Comparison of ENCODE assay signal across 30 cellular contexts in the genomic region with DNA sequence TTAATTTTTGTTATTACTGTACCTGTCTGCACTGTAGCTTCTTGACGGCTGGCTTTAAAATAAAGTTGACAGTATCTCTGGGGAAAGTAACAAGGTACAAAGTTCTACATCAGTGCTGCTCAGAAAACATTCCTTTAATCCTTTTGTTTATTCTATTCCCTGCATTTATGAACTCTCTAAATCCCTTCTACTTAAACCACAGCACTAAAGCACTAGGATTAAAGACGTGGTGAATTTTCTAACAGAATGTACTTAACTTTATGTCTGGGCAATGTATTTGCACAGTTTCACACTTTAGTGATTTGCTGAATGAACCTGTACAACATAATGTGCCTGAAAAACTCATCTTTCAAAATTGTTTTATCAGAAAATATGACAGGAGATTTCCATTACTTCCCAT. TPM values are rescaled to one million over a fixed set of nuclear protein-coding genes. Genes with fewer than 3 reads are reported as not detected.
A peak's percentile ranks its signal among the peaks of the same experiment; 100 is the strongest.
DNase-seq lines count a peak whose midpoint lies in the region; ATAC-seq, FAIRE-seq and TF ChIP-seq lines count a peak whose summit lies in the region.
"Had no signal": no experiment of that assay in that cellular context is flagged by ENCODE, and none has a peak within 500 bp of the region (broad histone marks: within the 10 kb centered on the region; RNA-seq: fewer than 3 reads in every experiment).

No MANE protein-coding gene starts in this region.

- no peak overlapping the region for H4K5ac ChIP-seq in IMR-90 (ENCODE audit: low read depth, low read length)

- H3K79me1 ChIP-seq in IMR-90 (ENCODE audit: low read depth in 1 of 2, low read length in 2 of 2): peaks cover 5 to 45% of the 10 kb centered on the region in 2 experiments

- H2BK5ac ChIP-seq in IMR-90 (ENCODE audit: low read depth, low read length, poor library complexity, severe bottlenecking): no peak overlapping the region

- WGBS in IMR-90 (ENCODE audit: extremely low coverage in 2 of 2, insufficient read length in 1 of 2), 2 experiments: no CpG with 5 or more reads among the region's 2 CpGs
- WGBS in stomach, 5 donors: 22 to 37% (median 28%) methylated on average over 2 of the region's 2 CpGs

- no peak overlapping the region for H3K27ac Mint-ChIP-seq in MCF 10A (ENCODE audit: low read depth, unreplicated experiment)
- H3K27ac Mint-ChIP-seq: activated naive CD8-positive, alpha-beta T cell; activated T-cell treated with anti-CD3 and anti-CD28 coated beads, Interleukin-2, amount 50 U/mL, for 24 hours had no signal

- no peak overlapping the region for H2BK20ac ChIP-seq in IMR-90 (ENCODE audit: low read depth, low read length)

- H3K23ac ChIP-seq in IMR-90 (ENCODE audit: low read depth, low read length): no peak overlapping the region

- H3K36me3 ChIP-seq in IMR-90 (ENCODE audit: control insufficient read depth, insufficient read depth, low read length) (peaks cover 4% of the 10 kb centered on the region), mucosa of descending colon (ENCODE audit: low read depth) (no peaks in the 10 kb centered on the region), stomach (no peaks in the 10 kb centered on the region)
- H3K36me3 ChIP-seq: pancreas, right lobe of liver had no signal

- TF ChIP-seq EP300 in stomach (IDR thresholded peaks at IDR 0.05): no peak

- H2AK5ac ChIP-seq in IMR-90 (ENCODE audit: low read depth, low read length): no peak overlapping the region

- H3K9ac ChIP-seq in IMR-90 (ENCODE audit: low read depth, low read length): no peak overlapping the region
- H3K9ac ChIP-seq: SK-N-SH had no signal

- no peak overlapping the region for H3K18ac ChIP-seq in IMR-90 (ENCODE audit: low read depth, low read length)

- no peak overlapping the region for H3K4me3 Mint-ChIP-seq in MCF 10A (ENCODE audit: unreplicated experiment)
- H3K4me3 Mint-ChIP-seq: activated naive CD8-positive, alpha-beta T cell; activated T-cell treated with anti-CD3 and anti-CD28 coated beads, Interleukin-2, amount 50 U/mL, for 24 hours; neural crest cell had no signal

- no peak for TF ChIP-seq RAD21 in IMR-90 (IDR thresholded peaks at IDR 0.05; ENCODE audit: low read length)

- no peak overlapping the region for H4K91ac ChIP-seq in IMR-90 (ENCODE audit: insufficient read depth, low read depth, low read length)

- H3K9me3 Mint-ChIP-seq in MCF 10A (ENCODE audit: unreplicated experiment): no peaks in the 10 kb centered on the region
- H3K9me3 Mint-ChIP-seq: activated T-cell treated with anti-CD3 and anti-CD28 coated beads, Interleukin-2, amount 50 U/mL, for 24 hours; neural crest cell had no signal

- DNase-seq in IMR-90: no peak
- DNase-seq in mucosa of descending colon: no peak
- no peak for DNase-seq in stomach
- no peak for DNase-seq in NCI-H2029 (lab: John Stamatoyannopoulos, UW)
- no peak for DNase-seq in MCF 10A (ENCODE audit: unreplicated experiment)
- no peak for DNase-seq in NCI-H1105 treated with DMSO at 0.1 percent for 48 hours (lab: John Stamatoyannopoulos, UW)
- DNase-seq in foreskin melanocyte: no peak
- DNase-seq: activated CD4-positive, CD25-positive, alpha-beta regulatory T cell; activated effector memory CD4-positive, alpha-beta T cell treated with anti-CD3 and anti-CD28 coated beads, Interleukin-2, amount 50 U/mL, for 16 hours; activated T-cell treated with anti-CD3 and anti-CD28 coated beads, Interleukin-2, amount 50 U/mL, for 24 hours; anterior cingulate cortex; C1 segment of cervical spinal cord; effector memory CD4-positive, alpha-beta T cell; heart right ventricle; kidney glomerular epithelial cell; NCI-H1092; NCI-H1694 treated with DMSO at 0.1 percent for 48 hours; OCI-M1; right lobe of liver; SK-N-SH; stimulated activated CD4-positive, alpha-beta T cell treated with anti-CD3 and anti-CD28 coated beads, Interleukin-4, amount 100 ng/mL, for 24 hours; trophoblast cell had no signal

- ATAC-seq in IMR-90 (ENCODE audit: low read depth) (0 out of 2 replicates have a peak, but pooled peaks have one; percentile 19), mucosa of descending colon (peak; percentile 32)
- ATAC-seq: heart right ventricle had no signal

- H3K27ac ChIP-seq in IMR-90 (ENCODE audit: insufficient read depth, low read length) (no peak overlapping the region), stomach (peak overlapping the region in 3 of 5 donors; percentile 9 to 47 (median 11))
- H3K27ac ChIP-seq: coronary artery, pancreas, right lobe of liver had no signal

- H3K14ac ChIP-seq in IMR-90 (replicated peaks; ENCODE audit: low read depth, low read length): no peak overlapping the region

- peaks cover 18% of the 10 kb centered on the region for H3K36me3 Mint-ChIP-seq in MCF 10A (ENCODE audit: insufficient read depth, unreplicated experiment)
- H3K36me3 Mint-ChIP-seq: activated naive CD8-positive, alpha-beta T cell had no signal

- 0 out of 2 replicates have a peak, but pooled peaks cover 7% of the 10 kb centered on the region for H4K20me1 ChIP-seq in IMR-90 (ENCODE audit: insufficient read depth, low read length)

- H2BK15ac ChIP-seq in IMR-90 (ENCODE audit: low read depth, low read length): no peak overlapping the region

- in situ Hi-C loops in IMR-90 (cut with MboI; ENCODE audit: low sequenced_read_pairs): no loop called here

- dilution Hi-C loops in IMR-90 (cut with HindIII; ENCODE audit: low sequenced_read_pairs, unreplicated experiment): no loop called here

- POLR2A ChIA-PET in IMR-90 (lab: Charles Lee; ENCODE audit: unreplicated experiment) (no interaction called here), MCF 10A (lab: Yijun Ruan, JAX) (interaction anchor here (1.2 kb wide), 1 partner anchor 32 kb away, joined by 3 read pairs; no protein-coding TSS in a partner anchor)

- no peak for TF ChIP-seq POLR2A in IMR-90 (IDR thresholded peaks at IDR 0.05; ENCODE audit: low read depth, low read length)
- TF ChIP-seq POLR2A in stomach (IDR thresholded peaks at IDR 0.05): no peak

- FAIRE-seq in colon (lab: Jason Lieb, UNC): peak; percentile 33
- FAIRE-seq: bronchial epithelial cell, G401.6, pancreas had no signal

- H2BK120ac ChIP-seq in IMR-90 (ENCODE audit: low read depth, low read length): no peak overlapping the region

- H2AK9ac ChIP-seq in IMR-90 (replicated peaks; ENCODE audit: low read depth, low read length, poor library complexity): no peak overlapping the region

- peaks cover 13% of the 10 kb centered on the region for H3K4me1 Mint-ChIP-seq in MCF 10A (ENCODE audit: insufficient read depth, unreplicated experiment)

- H3K27me3 Mint-ChIP-seq in MCF 10A (ENCODE audit: insufficient read depth, unreplicated experiment): no peaks in the 10 kb centered on the region

- CTCF ChIA-PET in IMR-90 (lab: Yijun Ruan, JAX): no interaction called here
- CTCF ChIA-PET in MCF 10A (lab: Yijun Ruan, JAX): interaction anchor here (1.1 kb wide), 1 partner anchor 137 kb away, joined by 3 read pairs; no protein-coding TSS in a partner anchor

- H3K9me3 ChIP-seq in IMR-90 (ENCODE audit: control insufficient read depth, insufficient read depth, low read length) (no peaks in the 10 kb centered on the region), mucosa of descending colon (no peaks in the 10 kb centered on the region), stomach (no peaks in the 10 kb centered on the region)
- H3K9me3 ChIP-seq: heart right ventricle, pancreas, right lobe of liver, SK-N-SH had no signal

- BruUV-seq in IMR-90 (replicated peaks; lab: Mats Ljungman, UMichigan): no TSS peak
- no TSS peak for BruUV-seq in MCF 10A (replicated peaks; lab: Mats Ljungman, UMichigan)

- intact Hi-C loops in IMR-90 (cut with micrococcal nuclease): no loop called here
- intact Hi-C loops in mucosa of descending colon (cut with DNase I, micrococcal nuclease): loop anchor here in 1 of 2 donors (10.0 kb wide), 1 partner anchor 1090 kb away; no protein-coding TSS in a partner anchor
- intact Hi-C loops in stomach (cut with DNase I; ENCODE audit: low total_unique reads): no loop called here
- intact Hi-C loops in MCF 10A (cut with micrococcal nuclease): no loop called here

- peaks cover 13% of the 10 kb centered on the region; the same call in 1 of the 2 replicates for H3K9me1 ChIP-seq in IMR-90 (ENCODE audit: insufficient read depth, low read length)

- no peak for TF ChIP-seq CTCF in IMR-90 (conservative IDR thresholded peaks at IDR 0.05; ENCODE audit: low read depth, low read length)
- no peak for TF ChIP-seq CTCF in mucosa of descending colon (IDR thresholded peaks at IDR 0.05)
- TF ChIP-seq CTCF in stomach (IDR thresholded peaks at IDR 0.05): no peak
- TF ChIP-seq CTCF in MCF 10A (IDR thresholded peaks at IDR 0.05; ENCODE audit: unreplicated experiment): no peak

- no peak overlapping the region for H2AFZ ChIP-seq in IMR-90 (replicated peaks; ENCODE audit: low read length, poor library complexity)

- H3K4me3 ChIP-seq in IMR-90 (ENCODE audit: insufficient read depth, low read depth, low read length): no peak overlapping the region
- no peak overlapping the region for H3K4me3 ChIP-seq in mucosa of descending colon
- H3K4me3 ChIP-seq in stomach: no peak overlapping the region
- H3K4me3 ChIP-seq: coronary artery, heart right ventricle, lung, pancreas, right lobe of liver had no signal

- H3K56ac ChIP-seq in IMR-90 (ENCODE audit: extremely low read depth, insufficient read depth, low read length): no peak overlapping the region

- H3K4me1 ChIP-seq in IMR-90 (ENCODE audit: control insufficient read depth, insufficient read depth, low read length) (peaks cover 14% of the 10 kb centered on the region), mucosa of descending colon (ENCODE audit: low read depth) (peaks cover 15% of the 10 kb centered on the region), stomach (peaks cover 11 to 54% (median 30%) of the 10 kb centered on the region in 4 donors)
- H3K4me1 ChIP-seq: right lobe of liver had no signal

- H3K4ac ChIP-seq in IMR-90 (ENCODE audit: low read depth, low read length): no peak overlapping the region

- H3K27me3 ChIP-seq in IMR-90 (ENCODE audit: control insufficient read depth, insufficient read depth, low read length) (no peaks in the 10 kb centered on the region), stomach (no peaks in the 10 kb centered on the region)
- H3K27me3 ChIP-seq: heart right ventricle, pancreas, right lobe of liver had no signal

- no peak overlapping the region for H3K4me2 ChIP-seq in IMR-90 (ENCODE audit: low read depth, low read length)
- H3K4me2 ChIP-seq: SK-N-SH had no signal

- no peak overlapping the region for H4K8ac ChIP-seq in IMR-90 (ENCODE audit: low read depth in 2 of 2, low read length in 2 of 2)

TF ChIP-seq in IMR-90, 13 proteins besides CTCF, POLR2A, EP300 and RAD21:
- TF ChIP-seq MAFK (IDR thresholded peaks at IDR 0.05; ENCODE audit: low read depth, low read length) (no peak), BHLHE40 (IDR thresholded peaks at IDR 0.05; ENCODE audit: low read depth, low read length) (no peak), NFE2L2 (IDR thresholded peaks at IDR 0.05; ENCODE audit: low read depth, low read length) (no peak), MAZ (IDR thresholded peaks at IDR 0.05; ENCODE audit: borderline replicate concordance, low read depth, low read length) (no peak)

RNA-seq across cellular contexts. Expression of gene LHFPL2, which starts 43.9 kb away (rescaled TPM):
- total RNA-seq in IMR-90 (2012; rRNA removed) (11.1 and 11.3 TPM in 2 replicates), mucosa of descending colon (10 to 100 TPM; 44.8 to 63.6 (median 50.2) TPM), stomach (10 to 100 TPM; 20.5 to 53.6 (median 28.7) TPM), MCF 10A (2022) (45.9 and 93.3 TPM in 2 replicates)
- polyA plus RNA-seq in IMR-90 (2012; rRNA removed) (5.0 and 6.5 TPM in 2 replicates), stomach (1 to 10 TPM; 3.7 to 9.8 (median 7.3) TPM)
- 3.8 and 6.1 TPM in 2 replicates for polyA plus RNA-seq in IMR-90 (2012; cell fraction: cytosol; rRNA removed)
- 4.8 and 12.1 TPM in 2 replicates for polyA plus RNA-seq in IMR-90 (2012; cell fraction: nucleus; rRNA removed; ENCODE audit: low replicate concordance)
